ENCODE assay signal across 32 cellular contexts in genomic region chr6:158847786-158848185, GRCh38. TPM values are rescaled to one million over a fixed set of nuclear protein-coding genes. Genes with fewer than 3 reads are reported as not detected.
DNase-seq lines count a peak whose midpoint lies in the region; ATAC-seq, FAIRE-seq and TF ChIP-seq lines count a peak whose summit lies in the region.
"Had no signal": no experiment of that assay in that cellular context is flagged by ENCODE, and none has a peak within 500 bp of the region (broad histone marks: within the 10 kb centered on the region; RNA-seq: fewer than 3 reads in every experiment).

No MANE protein-coding gene starts in this region.

- no peak overlapping the region for H3K9ac ChIP-seq in HepG2 (ENCODE audit: insufficient read depth, low read depth, low read length)

- intact Hi-C loops in HepG2 (cut with micrococcal nuclease; ENCODE audit: unreplicated experiment), result no loop called here

- no peak overlapping the region for H3K4me2 ChIP-seq in HepG2 (ENCODE audit: low read depth, low read length)

- peaks cover 19% of the 10 kb centered on the region for H3K4me1 Mint-ChIP-seq in activated CD4-positive, alpha-beta T cell treated with anti-CD3 and anti-CD28 coated beads, Interleukin-2, amount 10 ng/mL, durations not matched to agents 7 days and 5 days
- H3K4me1 Mint-ChIP-seq in central memory CD8-positive, alpha-beta T cell, result peaks cover 21% of the 10 kb centered on the region
- peaks cover 52% of the 10 kb centered on the region for H3K4me1 Mint-ChIP-seq in mesothelial cell of epicardium

- no peaks in the 10 kb centered on the region for H4K20me1 ChIP-seq in HepG2 (ENCODE audit: insufficient read depth, low read length)

- no peak overlapping the region for H2AFZ ChIP-seq in HepG2 (ENCODE audit: low read length)

- no peaks in the 10 kb centered on the region for H3K9me3 ChIP-seq in suprapubic skin
- no peaks in the 10 kb centered on the region for H3K9me3 ChIP-seq in HepG2 (ENCODE audit: low read length)
- H3K9me3 ChIP-seq: ascending aorta, BE2C, heart left ventricle, sigmoid colon, uterus had no signal

- DNase-seq in activated CD4-positive, alpha-beta T cell treated with anti-CD3 and anti-CD28 coated beads, Interleukin-2, amount 10 ng/mL, durations not matched to agents 7 days and 5 days, result no peak
- no peak for DNase-seq in activated CD4-positive, alpha-beta T cell treated with anti-CD3 and anti-CD28 coated beads for 1 hour
- no peak for DNase-seq in central memory CD8-positive, alpha-beta T cell (ENCODE audit: low spot score in 2 of 2)
- no peak for DNase-seq in mesothelial cell of epicardium (ENCODE audit: low spot score in 2 of 2, unreplicated experiment in 2 of 2)
- no peak for DNase-seq in suprapubic skin (ENCODE audit: low spot score in 2 of 2)
- DNase-seq in HepG2 (ENCODE audit: low spot score), result no peak
- no peak for DNase-seq in NCI-H2081 treated with DMSO at 0.1 percent for 48 hours (lab: John Stamatoyannopoulos, UW)
- DNase-seq: activated CD8-positive, alpha-beta T cell treated with anti-CD3 and anti-CD28 coated beads for 36 hours; activated effector memory CD4-positive, alpha-beta T cell treated with Interleukin-2 at 50 U/mL for 16 hours; activated naive CD8-positive, alpha-beta T cell treated with anti-CD3 and anti-CD28 coated beads for 36 hours; BE2C; central memory CD4-positive, alpha-beta T cell; COR-L47; DMS79; GF-D8; heart left ventricle; left colon; mesenchymal stem cell; naive B cell; NCI-H1694; NCI-H69; OCI-M1; SHP77 treated with DMSO at 0.1 percent for 48 hours; sigmoid colon; substantia nigra; uterus had no signal

- no peaks in the 10 kb centered on the region for H3K36me3 ChIP-seq in suprapubic skin
- no peaks in the 10 kb centered on the region for H3K36me3 ChIP-seq in HepG2 (replicated peaks in 1 of 2; ENCODE audit: control insufficient read depth in 1 of 2, insufficient read depth in 2 of 2, low read length in 2 of 2)
- H3K36me3 ChIP-seq: ascending aorta, BE2C, heart left ventricle, sigmoid colon, uterus had no signal

- no peak for TF ChIP-seq POLR2A in suprapubic skin (IDR thresholded peaks at IDR 0.05)
- TF ChIP-seq POLR2A in HepG2 (IDR thresholded peaks at IDR 0.05; ENCODE audit: insufficient read depth in 1 of 2, low read depth in 2 of 2, low read length in 2 of 2), result no peak

- no peaks in the 10 kb centered on the region for H3K79me2 ChIP-seq in HepG2 (ENCODE audit: insufficient read depth, low read length)

- POLR2A ChIA-PET in activated CD4-positive, alpha-beta T cell treated with anti-CD3 and anti-CD28 coated beads, Interleukin-2, amount 10 ng/mL, durations not matched to agents 7 days and 5 days (lab: Charles Lee), result no interaction called here
- POLR2A ChIA-PET in HepG2 (lab: Yijun Ruan, JAX), result no interaction called here

- no peak overlapping the region for H3K4me3 Mint-ChIP-seq in activated CD4-positive, alpha-beta T cell treated with anti-CD3 and anti-CD28 coated beads, Interleukin-2, amount 10 ng/mL, durations not matched to agents 7 days and 5 days
- H3K4me3 Mint-ChIP-seq in central memory CD8-positive, alpha-beta T cell, result no peak overlapping the region
- H3K4me3 Mint-ChIP-seq in mesothelial cell of epicardium, result no peak overlapping the region
- H3K4me3 Mint-ChIP-seq: activated CD8-positive, alpha-beta T cell treated with anti-CD3 and anti-CD28 coated beads for 36 hours; activated naive CD8-positive, alpha-beta T cell treated with anti-CD3 and anti-CD28 coated beads for 36 hours; naive B cell had no signal

- H3K27me3 ChIP-seq in suprapubic skin, result no peaks in the 10 kb centered on the region
- peaks cover 2 to 24% of the 10 kb centered on the region in 2 experiments; a peak in 3 of 5 replicates for H3K27me3 ChIP-seq in HepG2 (ENCODE audit: control insufficient read depth in 1 of 2, insufficient read depth in 2 of 2, low read length in 2 of 2)
- H3K27me3 ChIP-seq: ascending aorta, BE2C, heart left ventricle, sigmoid colon, uterus had no signal

- in situ Hi-C loops in HepG2 (cut with HindIII; ENCODE audit: extremely low pct_ligation_motif_present, low pct_unique_long_range_greater_than_20kb), result no loop called here

- H3K27me3 Mint-ChIP-seq in activated CD4-positive, alpha-beta T cell treated with anti-CD3 and anti-CD28 coated beads, Interleukin-2, amount 10 ng/mL, durations not matched to agents 7 days and 5 days, result peaks cover 3% of the 10 kb centered on the region
- no peaks in the 10 kb centered on the region for H3K27me3 Mint-ChIP-seq in central memory CD8-positive, alpha-beta T cell
- H3K27me3 Mint-ChIP-seq in mesothelial cell of epicardium (ENCODE audit: low read depth), result no peaks in the 10 kb centered on the region
- H3K27me3 Mint-ChIP-seq: activated CD8-positive, alpha-beta T cell treated with anti-CD3 and anti-CD28 coated beads for 36 hours; activated naive CD8-positive, alpha-beta T cell treated with anti-CD3 and anti-CD28 coated beads for 36 hours; naive B cell had no signal

- H3K4me3 ChIP-seq in suprapubic skin, result no peak overlapping the region
- no peak overlapping the region for H3K4me3 ChIP-seq in HepG2 (replicated peaks in 1 of 3; ENCODE audit: insufficient read depth in 1 of 3, low read depth in 2 of 3, low read length in 3 of 3)
- H3K4me3 ChIP-seq: ascending aorta, heart left ventricle, sigmoid colon, uterus had no signal

- H3K36me3 Mint-ChIP-seq in activated CD4-positive, alpha-beta T cell treated with anti-CD3 and anti-CD28 coated beads, Interleukin-2, amount 10 ng/mL, durations not matched to agents 7 days and 5 days (ENCODE audit: low read depth), result peaks cover 2% of the 10 kb centered on the region
- H3K36me3 Mint-ChIP-seq in central memory CD8-positive, alpha-beta T cell (ENCODE audit: insufficient read depth), result peaks cover 7% of the 10 kb centered on the region
- H3K36me3 Mint-ChIP-seq in mesothelial cell of epicardium, result no peaks in the 10 kb centered on the region
- H3K36me3 Mint-ChIP-seq: activated naive CD8-positive, alpha-beta T cell treated with anti-CD3 and anti-CD28 coated beads for 36 hours; naive B cell had no signal

- WGBS in suprapubic skin, result 58% methylated on average over 4 of the region's 4 CpGs
- WGBS in HepG2 (ENCODE audit: low lambda C conversion rate), result 43% methylated on average over 4 of the region's 4 CpGs

- no peak for TF ChIP-seq CTCF in mesothelial cell of epicardium (IDR thresholded peaks at IDR 0.05; ENCODE audit: unreplicated experiment)
- no peak for TF ChIP-seq CTCF in suprapubic skin (IDR thresholded peaks at IDR 0.05)
- TF ChIP-seq CTCF in HepG2 (CRISPR knock-in tag; IDR thresholded peaks at IDR 0.05), result no peak

- CTCF ChIA-PET in activated CD4-positive, alpha-beta T cell treated with anti-CD3 and anti-CD28 coated beads, Interleukin-2, amount 10 ng/mL, durations not matched to agents 7 days and 5 days (lab: Charles Lee), result no interaction called here
- CTCF ChIA-PET in HepG2 (lab: Yijun Ruan, JAX; ENCODE audit: low intra/inter-chr PET ratio, low total read pairs), result no interaction called here

- TF ChIP-seq EP300 in suprapubic skin (IDR thresholded peaks at IDR 0.05) (no peak), HepG2 (IDR thresholded peaks at IDR 0.05; ENCODE audit: low read depth in 2 of 2, low read length in 2 of 2) (no peak), HepG2 (CRISPR knock-in tag; IDR thresholded peaks at IDR 0.05; ENCODE audit: borderline replicate concordance) (no peak)

- no TSS peak for BruUV-seq in HepG2 (replicated peaks; lab: Mats Ljungman, UMichigan)

- no peak for ATAC-seq in central memory CD8-positive, alpha-beta T cell (replicated peaks; ENCODE audit: extremely low read depth, poor library complexity, severe bottlenecking)
- ATAC-seq in HepG2, result no peak
- ATAC-seq in HG02623 (IDR thresholded peaks at IDR 0.05; ENCODE audit: unreplicated experiment), result no peak
- ATAC-seq: activated CD4-positive, CD25-positive, alpha-beta regulatory T cell treated with anti-CD3 and anti-CD28 coated beads, Interleukin-2, amount 50 U/mL, for 24 hours; activated CD8-positive, alpha-beta T cell treated with anti-CD3 and anti-CD28 coated beads for 36 hours; heart left ventricle; left colon had no signal

- TF ChIP-seq RAD21 in HepG2 (CRISPR knock-in tag; IDR thresholded peaks at IDR 0.05), result no peak

- peak overlapping the region; percentile 58 for H3K27ac Mint-ChIP-seq in activated CD4-positive, alpha-beta T cell treated with anti-CD3 and anti-CD28 coated beads, Interleukin-2, amount 10 ng/mL, durations not matched to agents 7 days and 5 days
- peak overlapping the region; percentile 99 for H3K27ac Mint-ChIP-seq in central memory CD8-positive, alpha-beta T cell (ENCODE audit: low read depth)
- H3K27ac Mint-ChIP-seq in mesothelial cell of epicardium, result peak overlapping the region; percentile 72
- H3K27ac Mint-ChIP-seq: activated CD8-positive, alpha-beta T cell treated with anti-CD3 and anti-CD28 coated beads for 36 hours; activated naive CD8-positive, alpha-beta T cell treated with anti-CD3 and anti-CD28 coated beads for 36 hours had no signal

- H3K27ac ChIP-seq in suprapubic skin (peak overlapping the region; percentile 94), HepG2 (ENCODE audit: extremely low read length, insufficient read depth, low read length) (no peak overlapping the region)
- H3K27ac ChIP-seq: ascending aorta, heart left ventricle, sigmoid colon, uterus had no signal

- no peak for FAIRE-seq in HepG2 (lab: Jason Lieb, UNC)
- FAIRE-seq: endothelial cell of umbilical vein, GM18507, H54 had no signal

- peaks cover 1% of the 10 kb centered on the region for H3K9me3 Mint-ChIP-seq in activated CD4-positive, alpha-beta T cell treated with anti-CD3 and anti-CD28 coated beads, Interleukin-2, amount 10 ng/mL, durations not matched to agents 7 days and 5 days
- H3K9me3 Mint-ChIP-seq in central memory CD8-positive, alpha-beta T cell, result no peaks in the 10 kb centered on the region
- peaks cover 2% of the 10 kb centered on the region for H3K9me3 Mint-ChIP-seq in mesothelial cell of epicardium
- H3K9me3 Mint-ChIP-seq: activated naive CD8-positive, alpha-beta T cell treated with anti-CD3 and anti-CD28 coated beads for 36 hours had no signal

- H3K4me1 ChIP-seq in suprapubic skin (peaks cover 44% of the 10 kb centered on the region), HepG2 (ENCODE audit: insufficient read depth, low read length) (peaks cover 30% of the 10 kb centered on the region)
- H3K4me1 ChIP-seq: ascending aorta, BE2C, uterus had no signal

RNA-seq across cellular contexts. Expression of gene EZR, which starts 28.6 kb away (rescaled TPM):
- total RNA-seq in activated CD4-positive, alpha-beta T cell treated with anti-CD3 and anti-CD28 coated beads, Interleukin-2, amount 10 ng/mL, durations not matched to agents 7 days and 5 days, result 100 to 1,000 TPM; 201 to 210 TPM
- total RNA-seq in mesothelial cell of epicardium (195 to 208 TPM (median 204 TPM) in 3 replicates), suprapubic skin (100 to 1,000 TPM; 154 to 394 (median 238) TPM), HepG2 (2016; rRNA removed; fragmentation: Illumina TruSeq; extraction: Trizol) (60.3 and 75.7 TPM in 2 replicates)
- 8.6 and 10.8 TPM in 2 replicates for total RNA-seq in HepG2 (2016; cell fraction: cytosol; rRNA removed; fragmentation: Illumina TruSeq; extraction: Trizol; ENCODE audit: low read depth)
- total RNA-seq in HepG2 (2016; cell fraction: insoluble cytoplasmic fraction; rRNA removed; fragmentation: Illumina TruSeq; extraction: Trizol), result 63.6 and 68.8 TPM in 2 replicates
- total RNA-seq in HepG2 (2016; cell fraction: membrane; rRNA removed; fragmentation: Illumina TruSeq; extraction: Trizol), result 21.2 and 23.3 TPM in 2 replicates
- total RNA-seq in HepG2 (2016; cell fraction: nucleus; rRNA removed; fragmentation: Illumina TruSeq; extraction: Trizol), result 35.3 and 38.9 TPM in 2 replicates
- polyA plus RNA-seq in HepG2 (2011; rRNA removed), result 34.7 and 36.8 TPM in 2 replicates
- polyA plus RNA-seq in HepG2 (2011; cell fraction: cytosol; rRNA removed), result 34.1 and 34.2 TPM in 2 replicates
- polyA plus RNA-seq in HepG2 (2011; cell fraction: nucleus; rRNA removed), result 25.0 and 25.8 TPM in 2 replicates
- 18.5 and 28.6 TPM in 2 replicates for polyA plus RNA-seq in HepG2 (2012)
- 5.0 and 5.1 TPM in 2 replicates for polyA plus RNA-seq in HepG2 (2016; cell fraction: cytosol; fragmentation: Illumina TruSeq; extraction: Trizol; ENCODE audit: low read depth)
- polyA plus RNA-seq in HepG2 (2016; cell fraction: insoluble cytoplasmic fraction; fragmentation: Illumina TruSeq; extraction: Trizol; ENCODE audit: low read depth), result 79.1 and 90.3 TPM in 2 replicates
- 12.2 TPM in 2 replicates for polyA plus RNA-seq in HepG2 (2016; cell fraction: membrane; fragmentation: Illumina TruSeq; extraction: Trizol; ENCODE audit: low read depth)
- polyA plus RNA-seq in HepG2 (2016; cell fraction: nucleus; fragmentation: Illumina TruSeq; extraction: Trizol; ENCODE audit: insufficient read depth, low read depth), result 60.9 and 63.5 TPM in 2 replicates
- 45.1 and 93.9 TPM in 2 replicates for polyA minus RNA-seq in HepG2 (2011; rRNA and poly(A)+ RNA removed; ENCODE audit: low replicate concordance)
- 28.8 and 29.4 TPM in 2 replicates for polyA minus RNA-seq in HepG2 (2011; cell fraction: cytosol; rRNA and poly(A)+ RNA removed)
- 17.6 and 19.8 TPM in 2 replicates for polyA minus RNA-seq in HepG2 (2011; cell fraction: nucleus; rRNA and poly(A)+ RNA removed)
